ENCODE assay signal across 1 cellular context in the genomic region with DNA sequence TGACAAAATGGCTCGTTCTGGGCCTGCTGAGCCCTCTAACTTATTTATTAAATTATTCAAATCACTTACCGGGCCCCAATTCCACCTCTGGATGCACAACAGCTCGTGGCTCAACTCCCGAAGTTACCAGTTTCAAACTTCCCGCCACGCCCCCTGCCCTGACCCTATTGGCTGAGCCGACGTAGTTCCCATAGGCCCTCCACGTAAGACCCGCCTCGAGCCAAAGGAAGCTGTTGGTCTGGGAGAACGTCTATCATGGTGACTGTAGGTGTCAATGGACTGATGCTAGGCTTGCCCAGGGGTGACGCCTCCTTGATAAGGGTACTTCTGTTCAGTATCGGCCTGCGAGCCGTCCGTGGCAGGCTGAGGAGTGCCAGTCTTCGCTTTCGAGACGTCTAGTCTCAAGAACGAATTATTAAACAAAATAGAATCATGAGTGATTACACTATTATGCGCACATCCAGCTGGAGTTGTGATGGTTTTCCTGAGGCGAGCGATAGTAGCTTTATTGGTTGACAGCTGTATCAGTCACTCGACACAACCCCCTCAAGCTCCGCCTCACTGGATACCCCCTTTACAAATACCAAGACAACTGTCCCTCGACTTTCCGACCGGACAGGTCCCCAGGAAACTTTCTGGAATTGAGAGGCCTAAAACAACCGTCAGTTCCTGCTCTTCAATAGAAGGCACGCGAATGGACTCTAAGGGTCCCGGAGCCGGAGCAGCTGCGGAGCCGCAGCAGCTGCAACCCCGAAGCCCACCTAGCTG.
TF ChIP-seq lines count a peak whose summit lies in the region.

A gene (minus strand): TSS at position 134 of the 768 bp plus-strand sequence. CDS start 334 bp downstream, outside the sequence.

TF ChIP-seq in HepG2, 621 proteins besides CTCF, POLR2A, EP300 and RAD21 (continued from another document):
- 0 out of 2 replicates have a peak, but pooled peaks have one; percentile 36 for TF ChIP-seq ZNF441 (CRISPR knock-in tag; IDR thresholded peaks at IDR 0.05; ENCODE audit: borderline replicate concordance)
- TF ChIP-seq SOX6 (IDR thresholded peaks at IDR 0.05) = no peak
- TF ChIP-seq SOX6 (CRISPR knock-in tag; IDR thresholded peaks at IDR 0.05) = 0 out of 2 replicates have a peak, but pooled peaks have one; percentile 18
- TF ChIP-seq ATRX (CRISPR knock-in tag; IDR thresholded peaks at IDR 0.05; ENCODE audit: borderline replicate concordance) = no peak
- TF ChIP-seq REL (CRISPR knock-in tag; conservative IDR thresholded peaks at IDR 0.05) = peak; percentile 47; the same call in 1 of the 2 replicates
- TF ChIP-seq AGO1 (IDR thresholded peaks at IDR 0.05; ENCODE audit: low read depth, low read length, poor library complexity, severe bottlenecking) = no peak
- TF ChIP-seq KAT7 (CRISPR knock-in tag; IDR thresholded peaks at IDR 0.05; ENCODE audit: borderline replicate concordance) = no peak
- no peak for TF ChIP-seq U2AF2 (IDR thresholded peaks at IDR 0.05; ENCODE audit: low read depth, low read length)
- no peak for TF ChIP-seq ZNF883 (CRISPR knock-in tag; IDR thresholded peaks at IDR 0.05; ENCODE audit: not compliant biosample characterization)
- TF ChIP-seq TCF7 (IDR thresholded peaks at IDR 0.05; ENCODE audit: low read depth) = no peak
- TF ChIP-seq XBP1 (CRISPR knock-in tag; IDR thresholded peaks at IDR 0.05) = no peak
- 0 out of 2 replicates have a peak, but pooled peaks have one; percentile 33 for TF ChIP-seq ZNF34 (CRISPR knock-in tag; IDR thresholded peaks at IDR 0.05; ENCODE audit: borderline replicate concordance)
- peak; percentile 15; the same call in 1 of the 2 replicates for TF ChIP-seq ZNF430 (CRISPR knock-in tag; IDR thresholded peaks at IDR 0.05)
- TF ChIP-seq, protein P1, sequence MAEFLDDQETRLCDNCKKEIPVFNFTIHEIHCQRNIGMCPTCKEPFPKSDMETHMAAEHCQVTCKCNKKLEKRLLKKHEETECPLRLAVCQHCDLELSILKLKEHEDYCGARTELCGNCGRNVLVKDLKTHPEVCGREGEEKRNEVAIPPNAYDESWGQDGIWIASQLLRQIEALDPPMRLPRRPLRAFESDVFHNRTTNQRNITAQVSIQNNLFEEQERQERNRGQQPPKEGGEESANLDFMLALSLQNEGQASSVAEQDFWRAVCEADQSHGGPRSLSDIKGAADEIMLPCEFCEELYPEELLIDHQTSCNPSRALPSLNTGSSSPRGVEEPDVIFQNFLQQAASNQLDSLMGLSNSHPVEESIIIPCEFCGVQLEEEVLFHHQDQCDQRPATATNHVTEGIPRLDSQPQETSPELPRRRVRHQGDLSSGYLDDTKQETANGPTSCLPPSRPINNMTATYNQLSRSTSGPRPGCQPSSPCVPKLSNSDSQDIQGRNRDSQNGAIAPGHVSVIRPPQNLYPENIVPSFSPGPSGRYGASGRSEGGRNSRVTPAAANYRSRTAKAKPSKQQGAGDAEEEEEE (CRISPR knock-in tag; IDR thresholded peaks at IDR 0.05; ENCODE audit: borderline replicate concordance) = no peak
- 0 out of 2 replicates have a peak, but pooled peaks have one; percentile 16 for TF ChIP-seq BRCA1 (CRISPR knock-in tag; IDR thresholded peaks at IDR 0.05)
- TF ChIP-seq CENPT (CRISPR knock-in tag; IDR thresholded peaks at IDR 0.05; ENCODE audit: low read depth) = 0 out of 2 replicates have a peak, but pooled peaks have one; percentile 14
- peak; percentile 82; the same call in 1 of the 2 replicates for TF ChIP-seq ZFP36L1 (CRISPR knock-in tag; IDR thresholded peaks at IDR 0.05)
- peak; percentile 74; the same call in 1 of the 2 replicates for TF ChIP-seq ARID2 (CRISPR knock-in tag; IDR thresholded peaks at IDR 0.05; ENCODE audit: borderline replicate concordance)
- peak; percentile 46; the same call in 1 of the 2 replicates for TF ChIP-seq NKX3-1 (CRISPR knock-in tag; IDR thresholded peaks at IDR 0.05)
- TF ChIP-seq ZNF605 (CRISPR knock-in tag; IDR thresholded peaks at IDR 0.05) = peak; percentile 64; the same call in 1 of the 2 replicates
- peak; percentile 93 for TF ChIP-seq ZBTB7B (CRISPR knock-in tag; IDR thresholded peaks at IDR 0.05)
- TF ChIP-seq ZNF761 (CRISPR knock-in tag; conservative IDR thresholded peaks at IDR 0.05) = no peak; the same call in 1 of the 2 replicates
- 0 out of 2 replicates have a peak, but pooled peaks have one; percentile 20 for TF ChIP-seq TARDBP (CRISPR knock-in tag; IDR thresholded peaks at IDR 0.05)
- no peak for TF ChIP-seq NONO (IDR thresholded peaks at IDR 0.05)
- 0 out of 2 replicates have a peak, but pooled peaks have one; percentile 49 for TF ChIP-seq NONO (CRISPR knock-in tag; conservative IDR thresholded peaks at IDR 0.05)
- no peak for TF ChIP-seq ZNF619 (CRISPR knock-in tag; IDR thresholded peaks at IDR 0.05)
- TF ChIP-seq ZNF547 (CRISPR knock-in tag; IDR thresholded peaks at IDR 0.05) = no peak
- TF ChIP-seq, protein P2, sequence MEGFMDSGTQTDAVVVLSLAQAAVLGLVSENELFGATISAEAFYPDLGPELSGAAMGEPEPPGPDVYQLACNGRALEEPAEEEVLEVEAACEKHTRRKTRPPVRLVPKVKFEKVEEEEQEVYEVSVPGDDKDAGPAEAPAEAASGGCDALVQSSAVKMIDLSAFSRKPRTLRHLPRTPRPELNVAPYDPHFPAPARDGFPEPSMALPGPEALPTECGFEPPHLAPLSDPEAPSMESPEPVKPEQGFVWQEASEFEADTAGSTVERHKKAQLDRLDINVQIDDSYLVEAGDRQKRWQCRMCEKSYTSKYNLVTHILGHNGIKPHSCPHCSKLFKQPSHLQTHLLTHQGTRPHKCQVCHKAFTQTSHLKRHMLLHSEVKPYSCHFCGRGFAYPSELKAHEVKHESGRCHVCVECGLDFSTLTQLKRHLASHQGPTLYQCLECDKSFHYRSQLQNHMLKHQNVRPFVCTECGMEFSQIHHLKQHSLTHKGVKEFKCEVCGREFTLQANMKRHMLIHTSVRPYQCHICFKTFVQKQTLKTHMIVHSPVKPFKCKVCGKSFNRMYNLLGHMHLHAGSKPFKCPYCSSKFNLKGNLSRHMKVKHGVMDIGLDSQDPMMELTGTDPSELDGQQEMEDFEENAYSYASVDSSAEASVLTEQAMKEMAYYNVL (CRISPR knock-in tag; IDR thresholded peaks at IDR 0.05; ENCODE audit: borderline replicate concordance) = no peak
- TF ChIP-seq ZNF383 (CRISPR knock-in tag; IDR thresholded peaks at IDR 0.05; ENCODE audit: borderline replicate concordance) = 0 out of 2 replicates have a peak, but pooled peaks have one; percentile 19
